In genomic region chr18:54855050-54855449, GRCh38 we compare ENCODE assay signal across 1 cellular context. TPM values are rescaled to one million over a fixed set of nuclear protein-coding genes. Genes with fewer than 3 reads are reported as not detected.
"Had no signal": no experiment of that assay in that cellular context is flagged by ENCODE, and none has a peak within 500 bp of the region (broad histone marks: within the 10 kb centered on the region; RNA-seq: fewer than 3 reads in every experiment).

No MANE protein-coding gene starts in this region.

RNA-seq across cellular contexts. Expression of gene RAB27B, which starts 26.8 kb away (rescaled TPM):
- total RNA-seq: activated naive CD8-positive, alpha-beta T cell treated with anti-CD3 and anti-CD28 coated beads for 36 hours had no signal
